26 cellular contexts compared by ENCODE assay signal in genomic region chrX:130039847-130040246, GRCh38.
"Had no signal": no experiment of that assay in that cellular context is flagged by ENCODE, and none has a peak within 500 bp of the region (broad histone marks: within the 10 kb centered on the region; RNA-seq: fewer than 3 reads in every experiment).

No MANE protein-coding gene starts in this region.

- DNase-seq: activated B cell treated with CpG ODN at 0.5 μM for 24 hours; activated CD4-positive, alpha-beta T cell treated with anti-CD3 and anti-CD28 coated beads for 36 hours; activated CD4-positive, alpha-beta T cell treated with anti-CD3 and anti-CD28 coated beads, Interleukin-2, amount 50 U/mL, for 4 hours; activated CD8-positive, alpha-beta memory T cell treated with anti-CD3 and anti-CD28 coated beads for 24 hours; activated CD8-positive, alpha-beta memory T cell treated with anti-CD3 and anti-CD28 coated beads, Interleukin-2, amount 50 U/mL, for 4 hours; activated T-cell treated with anti-CD3 and anti-CD28 coated beads, Interleukin-2, amount 50 U/mL, for 24 hours; brain microvascular endothelial cell; central memory CD4-positive, alpha-beta T cell; colonic mucosa; dorsolateral prefrontal cortex; effector memory CD8-positive, alpha-beta T cell; gastrocnemius medialis; kidney; mesenchymal stem cell; occipital lobe; sigmoid colon; stimulated activated CD4-positive, alpha-beta T cell treated with anti-CD3 and anti-CD28 coated beads, Interleukin-2, amount 100 ng/mL, for 48 hours; stimulated activated CD8-positive, alpha-beta memory T cell treated with anti-CD3 and anti-CD28 coated beads, Interleukin-4, amount 100 ng/mL, for 48 hours; stimulated activated naive B cell treated with anti-CD40 and anti-IgM and Interleukin-4, amounts not matched to agents 10 μg/mL and 1 μg/mL and 100 μg/mL, for 72 hours; testis; trophoblast cell; uterus had no signal

- H3K4me1 ChIP-seq: ascending aorta, colonic mucosa, esophagus muscularis mucosa, gastrocnemius medialis, sigmoid colon, testis, uterus had no signal

- H3K4me3 ChIP-seq: ascending aorta, colonic mucosa, dorsolateral prefrontal cortex, esophagus muscularis mucosa, gastrocnemius medialis, sigmoid colon, testis, uterus had no signal

- H3K9me3 ChIP-seq: ascending aorta, colonic mucosa, esophagus muscularis mucosa, gastrocnemius medialis, sigmoid colon, testis, uterus had no signal

- H3K36me3 ChIP-seq: brain microvascular endothelial cell, colonic mucosa, uterus had no signal

- H3K27me3 ChIP-seq: ascending aorta, brain microvascular endothelial cell, colonic mucosa, esophagus muscularis mucosa, gastrocnemius medialis, sigmoid colon, testis, uterus had no signal

- ATAC-seq: activated CD4-positive, alpha-beta T cell treated with anti-CD3 and anti-CD28 coated beads for 36 hours; activated naive CD4-positive, alpha-beta T cell treated with anti-CD3 and anti-CD28 coated beads, Interleukin-2, amount 50 U/mL, for 72 hours; activated T-helper 17 cell treated with anti-CD3 and anti-CD28 coated beads, Interleukin-2, amount 50 U/mL, for 72 hours; effector memory CD8-positive, alpha-beta T cell; gastrocnemius medialis; stimulated activated naive B cell treated with anti-CD40 and anti-IgM and Interleukin-4, amounts not matched to agents 10 μg/mL and 1 μg/mL and 100 μg/mL, for 72 hours had no signal

- H3K27ac ChIP-seq: ascending aorta, brain microvascular endothelial cell, colonic mucosa, dorsolateral prefrontal cortex, esophagus muscularis mucosa, gastrocnemius medialis, sigmoid colon, testis, uterus had no signal
